Comparison of ENCODE assay signal across 1 cellular context in genomic region chr4:37827030-37827705, GRCh38.
TF ChIP-seq lines count a peak whose summit lies in the region.

No MANE protein-coding gene starts in this region.

TF ChIP-seq in IMR-90, 13 proteins besides CTCF, POLR2A, EP300 and RAD21 (continued from another document):
- TF ChIP-seq, protein P1, sequence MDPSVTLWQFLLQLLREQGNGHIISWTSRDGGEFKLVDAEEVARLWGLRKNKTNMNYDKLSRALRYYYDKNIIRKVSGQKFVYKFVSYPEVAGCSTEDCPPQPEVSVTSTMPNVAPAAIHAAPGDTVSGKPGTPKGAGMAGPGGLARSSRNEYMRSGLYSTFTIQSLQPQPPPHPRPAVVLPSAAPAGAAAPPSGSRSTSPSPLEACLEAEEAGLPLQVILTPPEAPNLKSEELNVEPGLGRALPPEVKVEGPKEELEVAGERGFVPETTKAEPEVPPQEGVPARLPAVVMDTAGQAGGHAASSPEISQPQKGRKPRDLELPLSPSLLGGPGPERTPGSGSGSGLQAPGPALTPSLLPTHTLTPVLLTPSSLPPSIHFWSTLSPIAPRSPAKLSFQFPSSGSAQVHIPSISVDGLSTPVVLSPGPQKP (IDR thresholded peaks at IDR 0.05; ENCODE audit: borderline replicate concordance, low read depth, low read length): no peak
- no peak for TF ChIP-seq BHLHE40 (IDR thresholded peaks at IDR 0.05; ENCODE audit: low read depth, low read length)
- no peak for TF ChIP-seq NFE2L2 (IDR thresholded peaks at IDR 0.05; ENCODE audit: low read depth, low read length)
- TF ChIP-seq CHD1 (IDR thresholded peaks at IDR 0.05; ENCODE audit: low read depth, low read length): no peak; the same call in 1 of the 2 replicates
- no peak for TF ChIP-seq FOS (IDR thresholded peaks at IDR 0.05; ENCODE audit: low read depth, low read length)
- no peak for TF ChIP-seq MAFK (IDR thresholded peaks at IDR 0.05; ENCODE audit: low read depth, low read length)
- no peak for TF ChIP-seq CEBPB (IDR thresholded peaks at IDR 0.05; ENCODE audit: low read depth, low read length)
- TF ChIP-seq RCOR1 (IDR thresholded peaks at IDR 0.05; ENCODE audit: insufficient replicate concordance, low read length): no peak
